Comparison of ENCODE assay signal across 25 cellular contexts in the genomic region with DNA sequence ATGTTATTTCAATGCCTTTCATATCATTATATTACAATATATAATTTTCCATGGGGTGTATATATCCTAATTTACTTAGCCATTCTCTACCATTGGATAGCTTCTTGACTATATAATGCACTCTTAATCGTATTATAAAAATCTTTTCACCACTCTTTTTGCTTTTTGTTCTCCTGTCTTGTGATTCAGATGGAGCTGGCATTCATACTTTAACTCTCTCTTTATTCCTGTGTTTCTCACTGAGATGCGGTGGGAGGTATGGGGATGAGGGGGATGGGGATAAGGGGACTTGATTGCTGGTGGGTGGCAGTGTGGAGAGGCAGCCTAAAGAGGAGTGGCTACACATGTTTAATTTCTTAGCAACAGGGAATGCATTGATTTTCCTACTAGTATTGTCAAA.
"Had no signal": no experiment of that assay in that cellular context is flagged by ENCODE, and none has a peak within 500 bp of the region (broad histone marks: within the 10 kb centered on the region; RNA-seq: fewer than 3 reads in every experiment).

No MANE protein-coding gene starts in this region.

- H3K4me3 Mint-ChIP-seq: dendritic cell treated with granulocyte-macrophage colony-stimulating factor and Interleukin-4, amounts not matched to agents 40 ng/mL and 50 ng/mL, for 4 days; effector memory CD8-positive, alpha-beta T cell; endodermal cell had no signal

- H3K9me3 ChIP-seq: colonic mucosa, esophagus muscularis mucosa, esophagus squamous epithelium, gastrocnemius medialis, gastroesophageal sphincter, heart left ventricle, heart right ventricle had no signal

- H3K9me3 Mint-ChIP-seq: endodermal cell had no signal

- H3K36me3 ChIP-seq: colonic mucosa, esophagus muscularis mucosa, esophagus squamous epithelium, gastrocnemius medialis, gastroesophageal sphincter, heart left ventricle, heart right ventricle had no signal

- H3K4me1 ChIP-seq: colonic mucosa, esophagus muscularis mucosa, esophagus squamous epithelium, foreskin keratinocyte, gastrocnemius medialis, gastroesophageal sphincter, heart left ventricle, heart right ventricle had no signal

- H3K4me1 Mint-ChIP-seq: endodermal cell had no signal

- DNase-seq: colonic mucosa; cortex of kidney; dermis blood vessel endothelial cell; dorsolateral prefrontal cortex; effector CD4-positive, alpha-beta T cell; effector CD8-positive, alpha-beta T cell; effector memory CD4-positive, alpha-beta T cell; effector memory CD8-positive, alpha-beta T cell; endodermal cell; erythroblast; esophagus squamous epithelium; foreskin fibroblast; foreskin keratinocyte; foreskin melanocyte; gastrocnemius medialis; glutamatergic neuron; head of caudate nucleus; heart left ventricle; heart right ventricle had no signal

- ATAC-seq: effector memory CD8-positive, alpha-beta T cell; esophagus mucosa; foreskin keratinocyte; gastrocnemius medialis; gastroesophageal sphincter; heart left ventricle; heart right ventricle had no signal

- H3K4me3 ChIP-seq: colonic mucosa, coronary artery, dorsolateral prefrontal cortex, esophagus muscularis mucosa, esophagus squamous epithelium, gastrocnemius medialis, gastroesophageal sphincter, heart left ventricle, heart right ventricle had no signal

- H3K27ac ChIP-seq: colonic mucosa, coronary artery, dorsolateral prefrontal cortex, epithelial cell of prostate, esophagus muscularis mucosa, esophagus squamous epithelium, foreskin keratinocyte, gastrocnemius medialis, gastroesophageal sphincter, heart left ventricle, heart right ventricle had no signal

- H3K27me3 ChIP-seq: colonic mucosa, esophagus squamous epithelium, foreskin keratinocyte, gastrocnemius medialis, gastroesophageal sphincter had no signal

- H3K27ac Mint-ChIP-seq: dendritic cell treated with granulocyte-macrophage colony-stimulating factor and Interleukin-4, amounts not matched to agents 40 ng/mL and 50 ng/mL, for 4 days; effector memory CD8-positive, alpha-beta T cell; endodermal cell had no signal

- H3K27me3 Mint-ChIP-seq: dendritic cell treated with granulocyte-macrophage colony-stimulating factor and Interleukin-4, amounts not matched to agents 40 ng/mL and 50 ng/mL, for 4 days; effector memory CD8-positive, alpha-beta T cell had no signal
